11 cellular contexts compared by ENCODE assay signal in genomic region chr6:146850238-146850896, GRCh38.
DNase-seq lines count a peak whose midpoint lies in the region; ATAC-seq and TF ChIP-seq lines count a peak whose summit lies in the region.
"Had no signal": no experiment of that assay in that cellular context is flagged by ENCODE, and none has a peak within 500 bp of the region (broad histone marks: within the 10 kb centered on the region; RNA-seq: fewer than 3 reads in every experiment).

No MANE protein-coding gene starts in this region.

- intact Hi-C loops in activated T-helper 1 cell treated with anti-CD3 and anti-CD28 coated beads, Interleukin-12 subunit alpha, Interleukin-12 subunit beta, Interleukin-2, Interleukin-4 antibody, amounts not matched to agents 30 ng/mL and 10 ng/mL and 1 ng/mL, durations not matched to agents 14 hours and 24 hours and 36 hours (cut with micrococcal nuclease): loop anchor here (2.0 to 10.0 kb wide), 5 partner anchors 207 to 1912 kb away; no protein-coding TSS in a partner anchor
- intact Hi-C loops in PC-9 (cut with micrococcal nuclease; ENCODE audit: unreplicated experiment): no loop called here

- no peak overlapping the region for H3K4me2 ChIP-seq in PC-9

- H3K79me2 ChIP-seq in PC-9 (ENCODE audit: low read depth): no peaks in the 10 kb centered on the region

- POLR2A ChIA-PET in AG04450 (lab: Yijun Ruan, JAX) (no interaction called here), PC-9 (lab: Charles Lee; ENCODE audit: unreplicated experiment) (no interaction called here)

- 0 out of 2 replicates have a peak, but pooled peaks cover 3% of the 10 kb centered on the region for H3K4me1 ChIP-seq in PC-9 (replicated peaks; ENCODE audit: insufficient read depth)
- H3K4me1 ChIP-seq: colonic mucosa had no signal

- no peaks in the 10 kb centered on the region for H3K36me3 ChIP-seq in kidney epithelial cell (ENCODE audit: control insufficient read depth, insufficient read depth, low read length)
- no peaks in the 10 kb centered on the region for H3K36me3 ChIP-seq in PC-9 (ENCODE audit: low read depth)
- H3K36me3 ChIP-seq: colonic mucosa had no signal

- no peaks in the 10 kb centered on the region for H4K20me1 ChIP-seq in PC-9 (ENCODE audit: insufficient read depth)

- no peaks in the 10 kb centered on the region for H3K9me2 ChIP-seq in PC-9 (ENCODE audit: insufficient read depth)

- CTCF ChIA-PET in AG04450 (lab: Charles Lee): interaction anchor here (0.6 to 1.1 kb wide), 2 partner anchors 435 to 532 kb away, joined by 3 read pairs; no protein-coding TSS in a partner anchor
- CTCF ChIA-PET in PC-9 (lab: Charles Lee): no interaction called here

- ATAC-seq in GM21786 (IDR thresholded peaks at IDR 0.05; ENCODE audit: unreplicated experiment): peak; percentile 40
- ATAC-seq: Panc1 had no signal

- H3K4me3 Mint-ChIP-seq in activated T-helper 1 cell treated with anti-CD3 and anti-CD28 coated beads, Interleukin-12 subunit alpha, Interleukin-12 subunit beta, Interleukin-2, Interleukin-4 antibody, amounts not matched to agents 30 ng/mL and 10 ng/mL and 1 ng/mL, durations not matched to agents 14 hours and 24 hours and 36 hours: no peak overlapping the region

- no peaks in the 10 kb centered on the region for H3F3A ChIP-seq in PC-9 (ENCODE audit: insufficient read depth, low read depth)

- H3K9me3 ChIP-seq in AG04450 (ENCODE audit: control insufficient read depth, insufficient read depth, low read length) (no peaks in the 10 kb centered on the region; the same call in 1 of the 2 replicates), PC-9 (ENCODE audit: insufficient read depth, low read depth) (no peaks in the 10 kb centered on the region)
- H3K9me3 ChIP-seq: colonic mucosa had no signal

- no peak overlapping the region for H3K4me3 ChIP-seq in AG04450 (ENCODE audit: low read depth, low read length)
- H3K4me3 ChIP-seq in kidney epithelial cell (ENCODE audit: low read depth, low read length): no peak overlapping the region
- no peak overlapping the region for H3K4me3 ChIP-seq in PC-9
- H3K4me3 ChIP-seq: colonic mucosa had no signal

- no peak overlapping the region for H2AFZ ChIP-seq in PC-9

- peaks cover 5% of the 10 kb centered on the region for H3K36me3 Mint-ChIP-seq in activated T-helper 1 cell treated with anti-CD3 and anti-CD28 coated beads, Interleukin-12 subunit alpha, Interleukin-12 subunit beta, Interleukin-2, Interleukin-4 antibody, amounts not matched to agents 30 ng/mL and 10 ng/mL and 1 ng/mL, durations not matched to agents 14 hours and 24 hours and 36 hours (ENCODE audit: low read depth)

- peaks cover 51% of the 10 kb centered on the region for H3K9me3 Mint-ChIP-seq in activated T-helper 1 cell treated with anti-CD3 and anti-CD28 coated beads, Interleukin-12 subunit alpha, Interleukin-12 subunit beta, Interleukin-2, Interleukin-4 antibody, amounts not matched to agents 30 ng/mL and 10 ng/mL and 1 ng/mL, durations not matched to agents 14 hours and 24 hours and 36 hours

- H3K4me1 Mint-ChIP-seq in activated T-helper 1 cell treated with anti-CD3 and anti-CD28 coated beads, Interleukin-12 subunit alpha, Interleukin-12 subunit beta, Interleukin-2, Interleukin-4 antibody, amounts not matched to agents 30 ng/mL and 10 ng/mL and 1 ng/mL, durations not matched to agents 14 hours and 24 hours and 36 hours (ENCODE audit: low read depth): peaks cover 39% of the 10 kb centered on the region

- peak overlapping the region; percentile 61 for H3K27ac Mint-ChIP-seq in activated T-helper 1 cell treated with anti-CD3 and anti-CD28 coated beads, Interleukin-12 subunit alpha, Interleukin-12 subunit beta, Interleukin-2, Interleukin-4 antibody, amounts not matched to agents 30 ng/mL and 10 ng/mL and 1 ng/mL, durations not matched to agents 14 hours and 24 hours and 36 hours

- no peak overlapping the region for H3K27ac ChIP-seq in AG04450 (ENCODE audit: low read depth, low read length)
- H3K27ac ChIP-seq in PC-9: no peak overlapping the region
- H3K27ac ChIP-seq: colonic mucosa had no signal

- H3K27me3 ChIP-seq in AG04450 (ENCODE audit: control insufficient read depth, insufficient read depth, low read length) (no peaks in the 10 kb centered on the region), kidney epithelial cell (ENCODE audit: control insufficient read depth, insufficient read depth, low read length) (no peaks in the 10 kb centered on the region), PC-9 (ENCODE audit: insufficient read depth, low read depth) (no peaks in the 10 kb centered on the region)
- H3K27me3 ChIP-seq: colonic mucosa had no signal

- no TSS peak for BruUV-seq in PC-9 (replicated peaks; lab: Mats Ljungman, UMichigan)

- TF ChIP-seq CTCF in AG04450 (IDR thresholded peaks at IDR 0.05; ENCODE audit: low read depth, low read length) (no peak), kidney epithelial cell (IDR thresholded peaks at IDR 0.05; ENCODE audit: insufficient read depth, low read length, poor library complexity, severe bottlenecking) (no peak), PC-9 (conservative IDR thresholded peaks at IDR 0.05) (no peak)

- H3K27me3 Mint-ChIP-seq in activated T-helper 1 cell treated with anti-CD3 and anti-CD28 coated beads, Interleukin-12 subunit alpha, Interleukin-12 subunit beta, Interleukin-2, Interleukin-4 antibody, amounts not matched to agents 30 ng/mL and 10 ng/mL and 1 ng/mL, durations not matched to agents 14 hours and 24 hours and 36 hours (ENCODE audit: insufficient read depth): no peaks in the 10 kb centered on the region

- DNase-seq in AG04450 (ENCODE audit: low read depth, low spot score) (peak; percentile 50), kidney epithelial cell (ENCODE audit: low read depth) (peak; percentile 62), LoVo (ENCODE audit: low spot score) (no peak), PC-9 (no peak), NK-92 (lab: John Stamatoyannopoulos, UW; ENCODE audit: unreplicated experiment) (no peak)
- no peak for DNase-seq in activated T-helper 1 cell treated with anti-CD3 and anti-CD28 coated beads, Interleukin-12 subunit alpha, Interleukin-12 subunit beta, Interleukin-2, Interleukin-4 antibody, amounts not matched to agents 30 ng/mL and 10 ng/mL and 1 ng/mL, durations not matched to agents 14 hours and 24 hours and 36 hours (ENCODE audit: low spot score)
- DNase-seq in NK-92 treated with Interleukin-12 subunit alpha and Interleukin-12 subunit beta, amount 100 ng/mL, for 24 hours (lab: John Stamatoyannopoulos, UW): no peak
- DNase-seq: colonic mucosa, NCI-H1092 had no signal

Comparison
In these comparisons a context has a peak if more than half of its experiments do, and no peak if none do; other contexts are left out.
1. DNase-seq: peak in AG04450 (single experiment) and kidney epithelial cell (single experiment); none in activated T-helper 1 cell treated with anti-CD3 and anti-CD28 coated beads, Interleukin-12 subunit alpha, Interleukin-12 subunit beta, Interleukin-2, Interleukin-4 antibody, amounts not matched to agents 30 ng/mL and 10 ng/mL and 1 ng/mL, durations not matched to agents 14 hours and 24 hours and 36 hours (single experiment), LoVo (single experiment), PC-9 (0 of 2), NK-92 treated with Interleukin-12 subunit alpha and Interleukin-12 subunit beta, amount 100 ng/mL, for 24 hours (single experiment) and NK-92 (single experiment).